Comparison of ENCODE assay signal across 20 cellular contexts in genomic region chr22:29790061-29790460, GRCh38. TPM values are rescaled to one million over a fixed set of nuclear protein-coding genes. Genes with fewer than 3 reads are reported as not detected.
DNase-seq lines count a peak whose midpoint lies in the region; ATAC-seq, FAIRE-seq and TF ChIP-seq lines count a peak whose summit lies in the region.
"Had no signal": no experiment of that assay in that cellular context is flagged by ENCODE, and none has a peak within 500 bp of the region (broad histone marks: within the 10 kb centered on the region; RNA-seq: fewer than 3 reads in every experiment).

No MANE protein-coding gene starts in this region.

- TF ChIP-seq POLR2A in A549 (IDR thresholded peaks at IDR 0.05; ENCODE audit: low read length) = no peak

- no peak overlapping the region for H2BK15ac ChIP-seq in neuronal stem cell (ENCODE audit: low read length)

- H3K4ac ChIP-seq in neuronal stem cell (ENCODE audit: low read length) = no peak overlapping the region

- H4K91ac ChIP-seq in neuronal stem cell (ENCODE audit: low read depth, low read length, poor library complexity) = no peak overlapping the region

- no peak overlapping the region for H2BK12ac ChIP-seq in neuronal stem cell (ENCODE audit: low read length)

- intact Hi-C loops in activated T-helper 1 cell treated with anti-CD3 and anti-CD28 coated beads, Interleukin-12 subunit alpha, Interleukin-12 subunit beta, Interleukin-2, Interleukin-4 antibody, amounts not matched to agents 30 ng/mL and 10 ng/mL and 1 ng/mL, durations not matched to agents 14 hours and 24 hours and 36 hours (cut with micrococcal nuclease) = no loop called here

- H3K4me1 Mint-ChIP-seq in activated CD4-positive, alpha-beta T cell treated with anti-CD3 and anti-CD28 coated beads, Interleukin-2, amount 10 ng/mL, durations not matched to agents 7 days and 5 days = no peaks in the 10 kb centered on the region
- no peaks in the 10 kb centered on the region for H3K4me1 Mint-ChIP-seq in activated T-helper 1 cell treated with anti-CD3 and anti-CD28 coated beads, Interleukin-12 subunit alpha, Interleukin-12 subunit beta, Interleukin-2, Interleukin-4 antibody, amounts not matched to agents 30 ng/mL and 10 ng/mL and 1 ng/mL, durations not matched to agents 14 hours and 24 hours and 36 hours (ENCODE audit: low read depth)
- peaks cover 10% of the 10 kb centered on the region for H3K4me1 Mint-ChIP-seq in endothelial cell (ENCODE audit: unreplicated experiment)
- H3K4me1 Mint-ChIP-seq: CD14-positive monocyte; CD4-positive, alpha-beta memory T cell had no signal

- peaks cover 18 to 66% of the 10 kb centered on the region in 2 donors for H3K36me3 ChIP-seq in neuronal stem cell (replicated peaks in 1 of 2; ENCODE audit: control insufficient read depth in 2 of 2, insufficient read depth in 2 of 2, low read length in 2 of 2)

- no peak for DNase-seq in activated CD4-positive, alpha-beta T cell treated with anti-CD3 and anti-CD28 coated beads, Interleukin-2, amount 10 ng/mL, durations not matched to agents 7 days and 5 days
- no peak for DNase-seq in activated CD4-positive, alpha-beta T cell treated with anti-CD3 and anti-CD28 coated beads, Interleukin-2, amount 50 U/mL, for 4 hours
- no peak for DNase-seq in A549 (ENCODE audit: low read depth in 1 of 2, low spot score in 1 of 2)
- DNase-seq in activated T-helper 1 cell treated with anti-CD3 and anti-CD28 coated beads, Interleukin-12 subunit alpha, Interleukin-12 subunit beta, Interleukin-2, Interleukin-4 antibody, amounts not matched to agents 30 ng/mL and 10 ng/mL and 1 ng/mL, durations not matched to agents 14 hours and 24 hours and 36 hours (ENCODE audit: low spot score) = no peak
- no peak for DNase-seq in endothelial cell (ENCODE audit: low spot score)
- no peak for DNase-seq in NOMO-1 treated with dmso at 0.1 percent for 144 hours (lab: John Stamatoyannopoulos, UW; ENCODE audit: unreplicated experiment)
- no peak for DNase-seq in neuronal stem cell (ENCODE audit: low spot score)
- DNase-seq: CD4-positive, alpha-beta memory T cell; DMS 273 treated with DMSO at 0.1 percent for 48 hours; DMS53; DND-41; EL; IMR-90 had no signal

- H3K27ac Mint-ChIP-seq in activated CD4-positive, alpha-beta T cell treated with anti-CD3 and anti-CD28 coated beads, Interleukin-2, amount 10 ng/mL, durations not matched to agents 7 days and 5 days = peak overlapping the region; percentile 59
- peak overlapping the region; percentile 6 for H3K27ac Mint-ChIP-seq in activated T-helper 1 cell treated with anti-CD3 and anti-CD28 coated beads, Interleukin-12 subunit alpha, Interleukin-12 subunit beta, Interleukin-2, Interleukin-4 antibody, amounts not matched to agents 30 ng/mL and 10 ng/mL and 1 ng/mL, durations not matched to agents 14 hours and 24 hours and 36 hours
- no peak overlapping the region for H3K27ac Mint-ChIP-seq in endothelial cell (ENCODE audit: unreplicated experiment)

- H3K4me3 ChIP-seq in A549 (no peak overlapping the region), neuronal stem cell (ENCODE audit: low read length in 2 of 2) (no peak overlapping the region)
- H3K4me3 ChIP-seq: BLaER1, GM12878, HAP-1 had no signal

- H3K79me1 ChIP-seq in neuronal stem cell (ENCODE audit: low read depth, low read length) = peaks cover 2% of the 10 kb centered on the region

- no peak overlapping the region for H3K9ac ChIP-seq in neuronal stem cell (ENCODE audit: low read depth, low read length, poor library complexity)
- H3K9ac ChIP-seq: BLaER1 had no signal

- TF ChIP-seq CTCF in A549 (IDR thresholded peaks at IDR 0.05) = no peak
- no peak for TF ChIP-seq CTCF in endothelial cell (IDR thresholded peaks at IDR 0.05; ENCODE audit: unreplicated experiment)

- H3K14ac ChIP-seq in neuronal stem cell (ENCODE audit: low read length) = no peak overlapping the region

- H3K4me3 Mint-ChIP-seq in activated CD4-positive, alpha-beta T cell treated with anti-CD3 and anti-CD28 coated beads, Interleukin-2, amount 10 ng/mL, durations not matched to agents 7 days and 5 days = no peak overlapping the region
- H3K4me3 Mint-ChIP-seq in activated T-helper 1 cell treated with anti-CD3 and anti-CD28 coated beads, Interleukin-12 subunit alpha, Interleukin-12 subunit beta, Interleukin-2, Interleukin-4 antibody, amounts not matched to agents 30 ng/mL and 10 ng/mL and 1 ng/mL, durations not matched to agents 14 hours and 24 hours and 36 hours = no peak overlapping the region
- H3K4me3 Mint-ChIP-seq in endothelial cell (ENCODE audit: unreplicated experiment) = peak overlapping the region; percentile 62
- H3K4me3 Mint-ChIP-seq: CD14-positive monocyte; CD4-positive, alpha-beta memory T cell had no signal

- H3K27me3 ChIP-seq in neuronal stem cell (ENCODE audit: control insufficient read depth in 3 of 3, insufficient read depth in 3 of 3, low read depth in 1 of 3, low read length in 3 of 3) = no peaks in the 10 kb centered on the region
- H3K27me3 ChIP-seq: BLaER1 had no signal

- TF ChIP-seq RAD21 in A549 (conservative IDR thresholded peaks at IDR 0.05 in 1 of 2, IDR thresholded peaks at IDR 0.05 in 1 of 2) = no peak

- ATAC-seq in A549 = no peak
- ATAC-seq: GM12878 had no signal

- H3K4me2 ChIP-seq in A549 = no peak overlapping the region
- no peak overlapping the region for H3K4me2 ChIP-seq in neuronal stem cell (ENCODE audit: insufficient read depth, low read length, poor library complexity, severe bottlenecking)
- H3K4me2 ChIP-seq: BLaER1 had no signal

- H3K4me1 ChIP-seq in A549 (no peaks in the 10 kb centered on the region), neuronal stem cell (ENCODE audit: control insufficient read depth in 2 of 2, insufficient read depth in 1 of 2, low read depth in 1 of 2, low read length in 2 of 2) (no peaks in the 10 kb centered on the region)
- H3K4me1 ChIP-seq: BLaER1, HAP-1 had no signal

- H3K36me3 Mint-ChIP-seq in activated CD4-positive, alpha-beta T cell treated with anti-CD3 and anti-CD28 coated beads, Interleukin-2, amount 10 ng/mL, durations not matched to agents 7 days and 5 days (ENCODE audit: low read depth) = peaks cover 21% of the 10 kb centered on the region
- H3K36me3 Mint-ChIP-seq in activated T-helper 1 cell treated with anti-CD3 and anti-CD28 coated beads, Interleukin-12 subunit alpha, Interleukin-12 subunit beta, Interleukin-2, Interleukin-4 antibody, amounts not matched to agents 30 ng/mL and 10 ng/mL and 1 ng/mL, durations not matched to agents 14 hours and 24 hours and 36 hours (ENCODE audit: low read depth) = peaks cover 31% of the 10 kb centered on the region
- H3K36me3 Mint-ChIP-seq in endothelial cell (ENCODE audit: low read depth, unreplicated experiment) = peaks cover 33% of the 10 kb centered on the region

- H2AK5ac ChIP-seq in neuronal stem cell (ENCODE audit: low read depth, low read length) = no peak overlapping the region

- no peak overlapping the region for H2BK5ac ChIP-seq in neuronal stem cell (ENCODE audit: low read length)

- H4K8ac ChIP-seq in neuronal stem cell (ENCODE audit: low read depth, low read length) = no peak overlapping the region

- no peak overlapping the region for H2BK120ac ChIP-seq in neuronal stem cell (ENCODE audit: low read depth, low read length)

- H3K27me3 Mint-ChIP-seq in activated CD4-positive, alpha-beta T cell treated with anti-CD3 and anti-CD28 coated beads, Interleukin-2, amount 10 ng/mL, durations not matched to agents 7 days and 5 days = no peaks in the 10 kb centered on the region
- no peaks in the 10 kb centered on the region for H3K27me3 Mint-ChIP-seq in activated T-helper 1 cell treated with anti-CD3 and anti-CD28 coated beads, Interleukin-12 subunit alpha, Interleukin-12 subunit beta, Interleukin-2, Interleukin-4 antibody, amounts not matched to agents 30 ng/mL and 10 ng/mL and 1 ng/mL, durations not matched to agents 14 hours and 24 hours and 36 hours (ENCODE audit: insufficient read depth)
- peaks cover 2% of the 10 kb centered on the region for H3K27me3 Mint-ChIP-seq in endothelial cell (ENCODE audit: unreplicated experiment)
- H3K27me3 Mint-ChIP-seq: CD4-positive, alpha-beta memory T cell had no signal

- H3K27ac ChIP-seq in A549 (no peak overlapping the region), neuronal stem cell (replicated peaks; ENCODE audit: low read length) (no peak overlapping the region)
- H3K27ac ChIP-seq: 22Rv1, BLaER1, HL-60 had no signal

- no peak overlapping the region for H2AFZ ChIP-seq in neuronal stem cell (ENCODE audit: low read length)

- CTCF ChIA-PET in activated CD4-positive, alpha-beta T cell treated with anti-CD3 and anti-CD28 coated beads, Interleukin-2, amount 10 ng/mL, durations not matched to agents 7 days and 5 days (lab: Charles Lee) = interaction anchor here (1.0 kb wide), 1 partner anchor 16 kb away, joined by 3 read pairs; no protein-coding TSS in a partner anchor
- CTCF ChIA-PET in A549 (lab: Yijun Ruan, JAX) = interaction anchor here (1.3 to 2.4 kb wide), 3 partner anchors 9 to 299 kb away, joined by 5 to 7 read pairs (median 5); no protein-coding TSS in a partner anchor

- H3K23ac ChIP-seq in neuronal stem cell (ENCODE audit: low read depth, low read length, poor library complexity) = no peak overlapping the region

- no peak for FAIRE-seq in A549 (lab: Jason Lieb, UNC)
- FAIRE-seq: GM12878, GM19239 had no signal

- no peak overlapping the region for H3K18ac ChIP-seq in neuronal stem cell (ENCODE audit: low read length)

- WGBS in A549 (ENCODE audit: missing lambda C conversion rate) = 91% methylated on average over 5 of the region's 5 CpGs
- WGBS in neuronal stem cell (ENCODE audit: extremely low coverage in 2 of 2, insufficient read length in 2 of 2, insufficient replicate concordance in 1 of 2), 2 donors = no CpG with 5 or more reads among the region's 5 CpGs

- no peaks in the 10 kb centered on the region for H3K9me3 Mint-ChIP-seq in activated CD4-positive, alpha-beta T cell treated with anti-CD3 and anti-CD28 coated beads, Interleukin-2, amount 10 ng/mL, durations not matched to agents 7 days and 5 days
- no peaks in the 10 kb centered on the region for H3K9me3 Mint-ChIP-seq in activated T-helper 1 cell treated with anti-CD3 and anti-CD28 coated beads, Interleukin-12 subunit alpha, Interleukin-12 subunit beta, Interleukin-2, Interleukin-4 antibody, amounts not matched to agents 30 ng/mL and 10 ng/mL and 1 ng/mL, durations not matched to agents 14 hours and 24 hours and 36 hours
- no peaks in the 10 kb centered on the region for H3K9me3 Mint-ChIP-seq in endothelial cell (ENCODE audit: unreplicated experiment)
- H3K9me3 Mint-ChIP-seq: CD4-positive, alpha-beta memory T cell had no signal

- POLR2A ChIA-PET in activated CD4-positive, alpha-beta T cell treated with anti-CD3 and anti-CD28 coated beads, Interleukin-2, amount 10 ng/mL, durations not matched to agents 7 days and 5 days (lab: Charles Lee) = no interaction called here
- POLR2A ChIA-PET in A549 (lab: Yijun Ruan, JAX) = no interaction called here

- H3K9me3 ChIP-seq in A549 = no peaks in the 10 kb centered on the region
- no peaks in the 10 kb centered on the region for H3K9me3 ChIP-seq in neuronal stem cell (replicated peaks in 1 of 2; ENCODE audit: control insufficient read depth in 2 of 2, insufficient read depth in 1 of 2, low read depth in 1 of 2, low read length in 2 of 2)
- H3K9me3 ChIP-seq: BLaER1, HAP-1 had no signal

- TF ChIP-seq EP300 in A549 (IDR thresholded peaks at IDR 0.05) = no peak

RNA-seq across cellular contexts. Expression of gene UQCR10, which starts 22.9 kb away (rescaled TPM):
- 10 to 100 TPM; 88.2 to 96.3 TPM for total RNA-seq in activated CD4-positive, alpha-beta T cell treated with anti-CD3 and anti-CD28 coated beads, Interleukin-2, amount 10 ng/mL, durations not matched to agents 7 days and 5 days
- polyA plus RNA-seq in A549 (2011; rRNA removed) = 115 and 143 TPM in 2 replicates
- 241 and 269 TPM in 2 replicates for polyA plus RNA-seq in A549 (2012; cell fraction: cytosol; rRNA removed)
- polyA plus RNA-seq in A549 (2012; cell fraction: nucleus; rRNA removed) = 93.8 and 119 TPM in 2 replicates
- polyA plus RNA-seq in A549 (2017; fragmentation: RNase III; extraction: RNeasy Plus Mini Kit Qiagen cat#74134 plus additional on column Dnase treatment) = 171 to 204 TPM (median 179 TPM) in 3 replicates
- 87.4 and 95.5 TPM in 2 replicates for polyA minus RNA-seq in A549 (2011; rRNA and poly(A)+ RNA removed)
- 89.4 and 96.5 TPM in 2 replicates for total RNA-seq in activated T-helper 1 cell treated with anti-CD3 and anti-CD28 coated beads, Interleukin-12 subunit alpha, Interleukin-12 subunit beta, Interleukin-2, Interleukin-4 antibody, amounts not matched to agents 30 ng/mL and 10 ng/mL and 1 ng/mL, durations not matched to agents 14 hours and 24 hours and 36 hours
- total RNA-seq in endothelial cell (ENCODE audit: unreplicated experiment) = 84.6 TPM
- polyA plus RNA-seq in neuronal stem cell (2013, experiment 1 of 2) = 169 TPM
- 171 TPM for polyA plus RNA-seq in neuronal stem cell (2013, experiment 2 of 2)

RNA-seq across cellular contexts. Expression of gene ZMAT5, which starts 23.3 kb away (rescaled TPM):
- 10 to 100 TPM; 19.3 to 21.0 TPM for total RNA-seq in activated CD4-positive, alpha-beta T cell treated with anti-CD3 and anti-CD28 coated beads, Interleukin-2, amount 10 ng/mL, durations not matched to agents 7 days and 5 days
- polyA plus RNA-seq in A549 (2011; rRNA removed) = 13.3 and 14.5 TPM in 2 replicates
- polyA plus RNA-seq in A549 (2012; cell fraction: cytosol; rRNA removed) = 24.6 and 31.0 TPM in 2 replicates
- 18.2 and 25.6 TPM in 2 replicates for polyA plus RNA-seq in A549 (2012; cell fraction: nucleus; rRNA removed)
- 11.4 to 13.0 TPM (median 13.0 TPM) in 3 replicates for polyA plus RNA-seq in A549 (2017; fragmentation: RNase III; extraction: RNeasy Plus Mini Kit Qiagen cat#74134 plus additional on column Dnase treatment)
- polyA minus RNA-seq in A549 (2011; rRNA and poly(A)+ RNA removed) = 7.6 and 8.2 TPM in 2 replicates
- total RNA-seq in activated T-helper 1 cell treated with anti-CD3 and anti-CD28 coated beads, Interleukin-12 subunit alpha, Interleukin-12 subunit beta, Interleukin-2, Interleukin-4 antibody, amounts not matched to agents 30 ng/mL and 10 ng/mL and 1 ng/mL, durations not matched to agents 14 hours and 24 hours and 36 hours = 28.4 and 28.5 TPM in 2 replicates
- total RNA-seq in endothelial cell (ENCODE audit: unreplicated experiment) = 20.2 TPM
- polyA plus RNA-seq in neuronal stem cell (2013, experiment 1 of 2) = 23.3 TPM
- 23.0 TPM for polyA plus RNA-seq in neuronal stem cell (2013, experiment 2 of 2)

RNA-seq across cellular contexts. Expression of gene ASCC2, which starts 48.0 kb away (rescaled TPM):
- 10 to 100 TPM; 92.4 to 96.4 TPM for total RNA-seq in activated CD4-positive, alpha-beta T cell treated with anti-CD3 and anti-CD28 coated beads, Interleukin-2, amount 10 ng/mL, durations not matched to agents 7 days and 5 days
- polyA plus RNA-seq in A549 (2011; rRNA removed) (31.6 and 38.0 TPM in 2 replicates), A549 (2017; fragmentation: RNase III; extraction: RNeasy Plus Mini Kit Qiagen cat#74134 plus additional on column Dnase treatment) (24.9 to 27.2 TPM (median 26.8 TPM) in 3 replicates)
- 38.4 and 40.1 TPM in 2 replicates for polyA plus RNA-seq in A549 (2012; cell fraction: cytosol; rRNA removed)
- 44.8 and 50.3 TPM in 2 replicates for polyA plus RNA-seq in A549 (2012; cell fraction: nucleus; rRNA removed)
- 47.1 and 48.2 TPM in 2 replicates for polyA minus RNA-seq in A549 (2011; rRNA and poly(A)+ RNA removed)
- total RNA-seq in activated T-helper 1 cell treated with anti-CD3 and anti-CD28 coated beads, Interleukin-12 subunit alpha, Interleukin-12 subunit beta, Interleukin-2, Interleukin-4 antibody, amounts not matched to agents 30 ng/mL and 10 ng/mL and 1 ng/mL, durations not matched to agents 14 hours and 24 hours and 36 hours = 84.5 and 90.9 TPM in 2 replicates
- 85.5 TPM for total RNA-seq in endothelial cell (ENCODE audit: unreplicated experiment)
- polyA plus RNA-seq in neuronal stem cell (2013, experiment 1 of 2) = 23.2 TPM
- polyA plus RNA-seq in neuronal stem cell (2013, experiment 2 of 2) = 24.0 TPM
